ENCODE assay signal across 8 cellular contexts in the genomic region with DNA sequence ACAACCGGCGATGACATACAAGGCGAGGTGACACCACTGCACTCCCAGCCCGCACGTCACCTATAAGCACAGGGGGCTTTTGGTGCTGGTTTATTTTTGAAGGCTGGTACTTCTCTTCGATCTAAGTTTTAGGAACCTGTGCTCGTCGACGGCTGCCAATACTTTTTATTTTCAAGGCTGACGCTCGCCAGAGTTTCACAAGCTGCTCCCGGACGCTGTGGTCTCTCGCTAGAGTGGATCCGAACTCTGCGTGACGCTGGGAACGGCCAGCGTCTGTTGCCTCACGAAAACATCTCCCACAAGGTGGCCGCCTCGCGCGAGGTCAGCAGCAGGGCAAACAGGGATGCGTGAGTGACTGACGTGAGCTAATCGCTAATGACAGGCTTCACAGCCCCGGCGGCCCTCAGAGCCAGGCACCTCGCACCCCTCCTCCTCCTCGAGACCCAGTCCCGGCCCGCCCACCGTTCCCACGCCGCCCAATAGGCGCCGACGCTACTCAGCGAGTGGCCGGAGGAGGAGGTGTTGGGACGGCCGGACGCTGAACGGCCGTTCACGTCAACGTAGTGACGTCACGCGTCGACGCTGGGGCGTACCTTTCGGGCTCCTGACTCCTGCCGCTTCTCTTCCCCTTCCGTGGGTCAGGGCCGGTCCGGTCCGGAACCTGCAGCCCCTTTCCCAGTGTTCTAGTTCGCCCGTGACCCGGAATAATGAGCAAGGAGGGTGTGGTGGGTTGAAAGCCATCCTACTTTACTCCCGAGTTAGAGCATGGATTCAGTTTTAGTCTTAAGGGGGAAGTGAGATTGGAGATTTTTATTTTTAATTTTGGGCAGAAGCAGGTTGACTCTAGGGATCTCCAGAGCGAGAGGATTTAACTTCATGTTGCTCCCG. TPM values are rescaled to one million over a fixed set of nuclear protein-coding genes. Genes with fewer than 3 reads are reported as not detected.
DNase-seq lines count a peak whose midpoint lies in the region; ATAC-seq and TF ChIP-seq lines count a peak whose summit lies in the region.

A gene (plus strand): TSS at position 621 of the 888 bp plus-strand sequence. CDS start 15,351 bp downstream, outside the sequence.

- H3K4me3 ChIP-seq in GM12864 (ENCODE audit: low read depth, low read length) (peak within 1 kb of the TSS; percentile 73), thymus (ENCODE audit: low read length) (peak within 1 kb of the TSS; percentile 71)

- no peaks in the 10 kb centered on the region for H3K27me3 ChIP-seq in thymus (ENCODE audit: control insufficient read depth, insufficient read depth)

- peaks cover 2% of the 10 kb centered on the region for H3K36me3 Mint-ChIP-seq in osteocyte (ENCODE audit: unreplicated experiment)

- ATAC-seq in HG02759 (IDR thresholded peaks at IDR 0.05; ENCODE audit: unreplicated experiment), result peak; percentile 97

- under 1% methylated on average over 66 of the region's 66 CpGs for WGBS in thymus

- intact Hi-C loops in head of caudate nucleus (cut with DNase I), result loop anchor here (10.0 kb wide), 2 partner anchors 405 to 465 kb away; a partner anchor contains a TSS

- no peaks in the 10 kb centered on the region for H3K9me3 Mint-ChIP-seq in osteocyte (ENCODE audit: unreplicated experiment)

- TF ChIP-seq CTCF in GM12864 (IDR thresholded peaks at IDR 0.05; ENCODE audit: low read depth, low read length, missing control alignments) (no peak), osteocyte (IDR thresholded peaks at IDR 0.05) (no peak)

- H3K36me3 ChIP-seq in thymus (ENCODE audit: control insufficient read depth, insufficient read depth), result no peaks in the 10 kb centered on the region

- peaks cover 6% of the 10 kb centered on the region for H3K4me1 ChIP-seq in thymus (ENCODE audit: control insufficient read depth, insufficient read depth, low read length)

- H3K27ac Mint-ChIP-seq in osteocyte (ENCODE audit: unreplicated experiment), result peak within 1 kb of the TSS; percentile 99

- H3K9me3 ChIP-seq in thymus (ENCODE audit: control insufficient read depth), result no peaks in the 10 kb centered on the region

- peak within 1 kb of the TSS; percentile 91 for H3K4me3 Mint-ChIP-seq in osteocyte (ENCODE audit: unreplicated experiment)

- H3K4me1 Mint-ChIP-seq in osteocyte (ENCODE audit: unreplicated experiment), result peaks cover 29% of the 10 kb centered on the region

- H3K27me3 Mint-ChIP-seq in osteocyte (ENCODE audit: unreplicated experiment), result no peaks in the 10 kb centered on the region

- peak within 1 kb of the TSS; percentile 94 for H3K27ac ChIP-seq in thymus (ENCODE audit: low read depth)

- DNase-seq in GM12864 (ENCODE audit: low read depth) (peak; percentile 90), NCI-H1417 (lab: John Stamatoyannopoulos, UW) (peak; percentile 93 to 99 (median 98)), SW 1271 (lab: John Stamatoyannopoulos, UW) (peak; percentile 90), head of caudate nucleus (peak; percentile 92 to 99 (median 97)), osteocyte (ENCODE audit: extremely low spot score, unreplicated experiment) (peak; percentile 98)
- DNase-seq in activated naive CD8-positive, alpha-beta T cell treated with anti-CD3 and anti-CD28 coated beads, Interleukin-2, amount 50 U/mL, for 16 hours (ENCODE audit: low read depth, low spot score), result peak; percentile 67

RNA-seq across cellular contexts. Expression of the gene that starts here (rescaled TPM):
- total RNA-seq in osteocyte, result 38.0 and 42.9 TPM in 2 replicates
- polyA plus RNA-seq in thymus, result 11.6 TPM

Comparison
In these comparisons a context has a peak if more than half of its experiments do, and no peak if none do; other contexts are left out.
1. Peak in every context shown above with its lines: DNase-seq, ATAC-seq, H3K4me3 ChIP-seq and H3K27ac ChIP-seq.